In the genomic region with DNA sequence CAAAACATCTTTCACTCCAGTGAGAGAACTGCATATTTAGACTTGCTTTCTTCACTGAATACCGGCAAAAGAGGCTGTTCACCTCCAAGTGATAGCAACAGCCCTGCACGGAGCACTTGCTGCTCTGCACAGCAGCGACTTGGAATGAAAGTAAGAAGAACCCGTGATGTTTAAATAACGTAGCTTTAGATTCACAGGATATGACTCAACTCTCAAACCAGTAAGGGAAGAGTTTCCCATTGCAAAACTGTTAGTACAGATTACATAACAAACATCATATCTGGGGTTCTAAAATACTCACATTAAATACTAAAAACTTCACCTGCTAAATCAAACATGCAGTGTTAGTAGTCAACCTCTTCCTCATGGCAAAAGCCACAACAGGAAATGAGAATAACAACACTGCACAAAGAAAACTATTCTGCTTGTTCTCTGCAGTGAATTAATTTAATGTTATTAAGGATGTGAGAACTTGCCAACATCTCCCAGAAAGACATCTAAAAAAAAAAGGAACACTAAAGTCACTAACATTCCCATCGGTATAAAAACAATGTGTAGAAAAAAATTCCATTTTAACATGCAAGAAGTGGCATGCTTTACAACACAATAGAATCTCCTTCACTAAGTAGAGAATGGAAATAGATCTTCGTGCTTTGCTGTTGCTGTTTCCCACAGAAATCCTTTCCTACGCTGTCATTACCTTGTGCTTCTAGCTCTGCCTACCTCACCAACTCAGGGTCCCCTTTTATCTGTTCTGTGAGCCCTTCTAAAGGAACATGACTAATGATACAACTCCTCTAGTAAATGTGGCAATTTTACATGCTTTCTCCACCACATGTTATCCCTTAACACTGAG, we compare ENCODE assay signal across 1 cellular context.
TF ChIP-seq lines count a peak whose summit lies in the region.

No MANE protein-coding gene starts in this region.

TF ChIP-seq in A549, 52 proteins besides CTCF, POLR2A, EP300 and RAD21 (continued from another document):
- TF ChIP-seq, protein P1, sequence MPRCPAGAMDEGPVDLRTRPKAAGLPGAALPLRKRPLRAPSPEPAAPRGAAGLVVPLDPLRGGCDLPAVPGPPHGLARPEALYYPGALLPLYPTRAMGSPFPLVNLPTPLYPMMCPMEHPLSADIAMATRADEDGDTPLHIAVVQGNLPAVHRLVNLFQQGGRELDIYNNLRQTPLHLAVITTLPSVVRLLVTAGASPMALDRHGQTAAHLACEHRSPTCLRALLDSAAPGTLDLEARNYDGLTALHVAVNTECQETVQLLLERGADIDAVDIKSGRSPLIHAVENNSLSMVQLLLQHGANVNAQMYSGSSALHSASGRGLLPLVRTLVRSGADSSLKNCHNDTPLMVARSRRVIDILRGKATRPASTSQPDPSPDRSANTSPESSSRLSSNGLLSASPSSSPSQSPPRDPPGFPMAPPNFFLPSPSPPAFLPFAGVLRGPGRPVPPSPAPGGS (IDR thresholded peaks at IDR 0.05): peak; percentile 78; the same call in 2 of the 3 replicates
- TF ChIP-seq NPAS2 (CRISPR knock-in tag; IDR thresholded peaks at IDR 0.05; ENCODE audit: borderline replicate concordance) (no peak), FOSL2 (IDR thresholded peaks at IDR 0.05) (peak; percentile 75; the same call in 1 of the 2 replicates), FOSL2 (CRISPR knock-in tag; IDR thresholded peaks at IDR 0.05) (peak; percentile 89), CBX8 (IDR thresholded peaks at IDR 0.05) (no peak), ZNF302 (CRISPR knock-in tag; IDR thresholded peaks at IDR 0.05) (no peak), NR3C1 (IDR thresholded peaks at IDR 0.05) (no peak), JUNB (IDR thresholded peaks at IDR 0.05) (peak; percentile 85), BHLHE40 (IDR thresholded peaks at IDR 0.05; ENCODE audit: low read depth, low read length) (no peak), FOSB (CRISPR knock-in tag; IDR thresholded peaks at IDR 0.05) (no peak), ZC3H11A (IDR thresholded peaks at IDR 0.05) (no peak), GATA3 (IDR thresholded peaks at IDR 0.05; ENCODE audit: borderline replicate concordance) (no peak; the same call in 1 of the 2 replicates), NFE2L2 (conservative IDR thresholded peaks at IDR 0.05; ENCODE audit: low read length) (no peak), MYC (IDR thresholded peaks at IDR 0.05; ENCODE audit: borderline replicate concordance, low read length) (no peak), KDM5A (IDR thresholded peaks at IDR 0.05) (no peak), EHF (CRISPR knock-in tag; IDR thresholded peaks at IDR 0.05) (no peak), ZFP36 (IDR thresholded peaks at IDR 0.05; ENCODE audit: borderline replicate concordance, partially characterized antibody) (no peak), HOXB5 (CRISPR knock-in tag; IDR thresholded peaks at IDR 0.05) (no peak), TP53 (CRISPR knock-in tag; IDR thresholded peaks at IDR 0.05) (no peak), RNF2 (IDR thresholded peaks at IDR 0.05; ENCODE audit: borderline replicate concordance, low read depth) (no peak), ESRRA (IDR thresholded peaks at IDR 0.05; ENCODE audit: borderline replicate concordance, low read length) (no peak), ZSCAN20 (CRISPR knock-in tag; IDR thresholded peaks at IDR 0.05) (no peak), MAFK (IDR thresholded peaks at IDR 0.05; ENCODE audit: partially characterized antibody) (no peak), POLR2AphosphoS2 (conservative IDR thresholded peaks at IDR 0.05; ENCODE audit: low read length) (no peak), HEYL (CRISPR knock-in tag; IDR thresholded peaks at IDR 0.05) (no peak), FOXS1 (CRISPR knock-in tag; IDR thresholded peaks at IDR 0.05) (no peak), PHF8 (IDR thresholded peaks at IDR 0.05; ENCODE audit: borderline replicate concordance, low read depth) (no peak), MAZ (IDR thresholded peaks at IDR 0.05; ENCODE audit: borderline replicate concordance, low read depth, low read length) (no peak), SMC3 (IDR thresholded peaks at IDR 0.05) (no peak), HDAC2 (IDR thresholded peaks at IDR 0.05) (no peak), CBX2 (IDR thresholded peaks at IDR 0.05; ENCODE audit: borderline replicate concordance, low read depth) (no peak), HOXB13 (CRISPR knock-in tag; IDR thresholded peaks at IDR 0.05; ENCODE audit: low read depth) (no peak), KDM1A (IDR thresholded peaks at IDR 0.05; ENCODE audit: low read depth) (no peak), EHMT2 (IDR thresholded peaks at IDR 0.05; ENCODE audit: low read depth) (no peak), RCOR1 (IDR thresholded peaks at IDR 0.05; ENCODE audit: low read depth, low read length) (no peak), TFCP2L1 (CRISPR knock-in tag; IDR thresholded peaks at IDR 0.05) (no peak), RARB (CRISPR knock-in tag; IDR thresholded peaks at IDR 0.05) (0 out of 2 replicates have a peak, but pooled peaks have one; percentile 50), SREBF2 (IDR thresholded peaks at IDR 0.05) (no peak)
- TF ChIP-seq, protein P2, sequence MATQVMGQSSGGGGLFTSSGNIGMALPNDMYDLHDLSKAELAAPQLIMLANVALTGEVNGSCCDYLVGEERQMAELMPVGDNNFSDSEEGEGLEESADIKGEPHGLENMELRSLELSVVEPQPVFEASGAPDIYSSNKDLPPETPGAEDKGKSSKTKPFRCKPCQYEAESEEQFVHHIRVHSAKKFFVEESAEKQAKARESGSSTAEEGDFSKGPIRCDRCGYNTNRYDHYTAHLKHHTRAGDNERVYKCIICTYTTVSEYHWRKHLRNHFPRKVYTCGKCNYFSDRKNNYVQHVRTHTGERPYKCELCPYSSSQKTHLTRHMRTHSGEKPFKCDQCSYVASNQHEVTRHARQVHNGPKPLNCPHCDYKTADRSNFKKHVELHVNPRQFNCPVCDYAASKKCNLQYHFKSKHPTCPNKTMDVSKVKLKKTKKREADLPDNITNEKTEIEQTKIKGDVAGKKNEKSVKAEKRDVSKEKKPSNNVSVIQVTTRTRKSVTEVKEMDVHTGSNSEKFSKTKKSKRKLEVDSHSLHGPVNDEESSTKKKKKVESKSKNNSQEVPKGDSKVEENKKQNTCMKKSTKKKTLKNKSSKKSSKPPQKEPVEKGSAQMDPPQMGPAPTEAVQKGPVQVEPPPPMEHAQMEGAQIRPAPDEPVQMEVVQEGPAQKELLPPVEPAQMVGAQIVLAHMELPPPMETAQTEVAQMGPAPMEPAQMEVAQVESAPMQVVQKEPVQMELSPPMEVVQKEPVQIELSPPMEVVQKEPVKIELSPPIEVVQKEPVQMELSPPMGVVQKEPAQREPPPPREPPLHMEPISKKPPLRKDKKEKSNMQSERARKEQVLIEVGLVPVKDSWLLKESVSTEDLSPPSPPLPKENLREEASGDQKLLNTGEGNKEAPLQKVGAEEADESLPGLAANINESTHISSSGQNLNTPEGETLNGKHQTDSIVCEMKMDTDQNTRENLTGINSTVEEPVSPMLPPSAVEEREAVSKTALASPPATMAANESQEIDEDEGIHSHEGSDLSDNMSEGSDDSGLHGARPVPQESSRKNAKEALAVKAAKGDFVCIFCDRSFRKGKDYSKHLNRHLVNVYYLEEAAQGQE (IDR thresholded peaks at IDR 0.05): no peak
- TF ChIP-seq, protein P3, sequence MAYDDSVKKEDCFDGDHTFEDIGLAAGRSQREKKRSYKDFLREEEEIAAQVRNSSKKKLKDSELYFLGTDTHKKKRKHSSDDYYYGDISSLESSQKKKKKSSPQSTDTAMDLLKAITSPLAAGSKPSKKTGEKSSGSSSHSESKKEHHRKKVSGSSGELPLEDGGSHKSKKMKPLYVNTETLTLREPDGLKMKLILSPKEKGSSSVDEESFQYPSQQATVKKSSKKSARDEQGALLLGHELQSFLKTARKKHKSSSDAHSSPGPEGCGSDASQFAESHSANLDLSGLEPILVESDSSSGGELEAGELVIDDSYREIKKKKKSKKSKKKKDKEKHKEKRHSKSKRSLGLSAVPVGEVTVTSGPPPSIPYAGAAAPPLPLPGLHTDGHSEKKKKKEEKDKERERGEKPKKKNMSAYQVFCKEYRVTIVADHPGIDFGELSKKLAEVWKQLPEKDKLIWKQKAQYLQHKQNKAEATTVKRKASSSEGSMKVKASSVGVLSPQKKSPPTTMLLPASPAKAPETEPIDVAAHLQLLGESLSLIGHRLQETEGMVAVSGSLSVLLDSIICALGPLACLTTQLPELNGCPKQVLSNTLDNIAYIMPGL (CRISPR knock-in tag; IDR thresholded peaks at IDR 0.05; ENCODE audit: borderline replicate concordance): no peak
- TF ChIP-seq, protein P4, sequence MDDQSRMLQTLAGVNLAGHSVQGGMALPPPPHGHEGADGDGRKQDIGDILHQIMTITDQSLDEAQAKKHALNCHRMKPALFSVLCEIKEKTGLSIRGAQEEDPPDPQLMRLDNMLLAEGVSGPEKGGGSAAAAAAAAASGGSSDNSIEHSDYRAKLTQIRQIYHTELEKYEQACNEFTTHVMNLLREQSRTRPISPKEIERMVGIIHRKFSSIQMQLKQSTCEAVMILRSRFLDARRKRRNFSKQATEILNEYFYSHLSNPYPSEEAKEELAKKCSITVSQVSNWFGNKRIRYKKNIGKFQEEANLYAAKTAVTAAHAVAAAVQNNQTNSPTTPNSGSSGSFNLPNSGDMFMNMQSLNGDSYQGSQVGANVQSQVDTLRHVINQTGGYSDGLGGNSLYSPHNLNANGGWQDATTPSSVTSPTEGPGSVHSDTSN (IDR thresholded peaks at IDR 0.05): no peak
- TF ChIP-seq, protein P5, sequence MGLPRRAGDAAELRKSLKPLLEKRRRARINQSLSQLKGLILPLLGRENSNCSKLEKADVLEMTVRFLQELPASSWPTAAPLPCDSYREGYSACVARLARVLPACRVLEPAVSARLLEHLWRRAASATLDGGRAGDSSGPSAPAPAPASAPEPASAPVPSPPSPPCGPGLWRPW (IDR thresholded peaks at IDR 0.05): peak; percentile 87
